Comparison of ENCODE assay signal across 12 cellular contexts in genomic region chr6:44867561-44868334, GRCh38.
DNase-seq lines count a peak whose midpoint lies in the region; ATAC-seq and TF ChIP-seq lines count a peak whose summit lies in the region.
"Had no signal": no experiment of that assay in that cellular context is flagged by ENCODE, and none has a peak within 500 bp of the region (broad histone marks: within the 10 kb centered on the region; RNA-seq: fewer than 3 reads in every experiment).

No MANE protein-coding gene starts in this region.

- H3K56ac ChIP-seq in mesendoderm (ENCODE audit: low read length) = no peak overlapping the region

- ATAC-seq in GM18873 (IDR thresholded peaks at IDR 0.05; ENCODE audit: low FRiP score, unreplicated experiment) (peak; percentile 64), GM21447 (IDR thresholded peaks at IDR 0.05; ENCODE audit: unreplicated experiment) (peak; percentile 51), HG03060 (IDR thresholded peaks at IDR 0.05; ENCODE audit: low read depth, unreplicated experiment) (peak; percentile 34), activated B cell treated with CpG ODN at 0.5 μM for 24 hours (ENCODE audit: low read depth) (peak; percentile 37)
- ATAC-seq in activated CD4-positive, alpha-beta T cell treated with anti-CD3 and anti-CD28 coated beads for 36 hours = no peak
- ATAC-seq: right cardiac atrium had no signal

- H3K23ac ChIP-seq in mesendoderm (ENCODE audit: low read length) = no peak overlapping the region

- no peak overlapping the region for H3K27ac Mint-ChIP-seq in activated B cell treated with CpG ODN at 0.5 μM for 24 hours
- no peak overlapping the region for H3K27ac Mint-ChIP-seq in activated CD4-positive, alpha-beta T cell treated with anti-CD3 and anti-CD28 coated beads for 36 hours
- H3K27ac Mint-ChIP-seq: endodermal cell had no signal

- CTCF ChIA-PET in activated B cell treated with CpG ODN at 0.5 μM for 24 hours (lab: Charles Lee) = no interaction called here
- CTCF ChIA-PET in activated CD4-positive, alpha-beta T cell treated with anti-CD3 and anti-CD28 coated beads for 36 hours (lab: Charles Lee) = no interaction called here

- no peak overlapping the region for H2AK5ac ChIP-seq in mesendoderm (ENCODE audit: low read length)

- H3K4ac ChIP-seq in mesendoderm (ENCODE audit: low read depth, low read length) = no peak overlapping the region

- DNase-seq in activated B cell treated with CpG ODN at 0.5 μM for 24 hours (no peak), mesendoderm (no peak), SW 1271 (lab: John Stamatoyannopoulos, UW) (no peak)
- no peak for DNase-seq in activated CD8-positive, alpha-beta memory T cell treated with anti-CD3 and anti-CD28 coated beads for 24 hours
- no peak for DNase-seq in activated CD4-positive, alpha-beta T cell treated with anti-CD3 and anti-CD28 coated beads for 36 hours
- DNase-seq: anterior cingulate cortex, endodermal cell, hypothalamus, right cardiac atrium had no signal

- H3K79me2 ChIP-seq in mesendoderm (ENCODE audit: control insufficient read depth, insufficient read depth, low read length) = no peaks in the 10 kb centered on the region

- intact Hi-C loops in activated B cell treated with CpG ODN at 0.5 μM for 24 hours (cut with micrococcal nuclease) = no loop called here
- intact Hi-C loops in activated CD4-positive, alpha-beta T cell treated with anti-CD3 and anti-CD28 coated beads for 36 hours (cut with DNase I, micrococcal nuclease) = no loop called here

- H2BK120ac ChIP-seq in mesendoderm (ENCODE audit: low read depth, low read length) = no peak overlapping the region

- no peaks in the 10 kb centered on the region for H3K79me1 ChIP-seq in mesendoderm (ENCODE audit: low read length)

- H3K4me3 Mint-ChIP-seq in activated B cell treated with CpG ODN at 0.5 μM for 24 hours = no peak overlapping the region
- no peak overlapping the region for H3K4me3 Mint-ChIP-seq in activated CD4-positive, alpha-beta T cell treated with anti-CD3 and anti-CD28 coated beads for 36 hours
- H3K4me3 Mint-ChIP-seq: endodermal cell had no signal

- peaks cover 16% of the 10 kb centered on the region for H3K9me3 Mint-ChIP-seq in activated B cell treated with CpG ODN at 0.5 μM for 24 hours
- H3K9me3 Mint-ChIP-seq in activated CD4-positive, alpha-beta T cell treated with anti-CD3 and anti-CD28 coated beads for 36 hours (ENCODE audit: low read depth) = peaks cover 10% of the 10 kb centered on the region

- no peaks in the 10 kb centered on the region for H3K27me3 ChIP-seq in mesendoderm (ENCODE audit: insufficient read depth, low read length, poor library complexity)

- H2BK15ac ChIP-seq in mesendoderm (replicated peaks; ENCODE audit: low read depth) = no peak overlapping the region

- H4K5ac ChIP-seq in mesendoderm (ENCODE audit: low read length) = no peak overlapping the region

- peaks cover 13% of the 10 kb centered on the region for H3K36me3 Mint-ChIP-seq in activated B cell treated with CpG ODN at 0.5 μM for 24 hours (ENCODE audit: low read depth)
- H3K36me3 Mint-ChIP-seq in activated CD4-positive, alpha-beta T cell treated with anti-CD3 and anti-CD28 coated beads for 36 hours (ENCODE audit: low read depth) = peaks cover 26% of the 10 kb centered on the region

- TF ChIP-seq CTCF in activated B cell treated with CpG ODN at 0.5 μM for 24 hours (IDR thresholded peaks at IDR 0.05) = no peak

- no peak overlapping the region for H3K4me3 ChIP-seq in mesendoderm (ENCODE audit: low read length)

- no peak overlapping the region for H3K18ac ChIP-seq in mesendoderm (ENCODE audit: low read length)

- H3K4me1 Mint-ChIP-seq in activated B cell treated with CpG ODN at 0.5 μM for 24 hours = peaks cover 19% of the 10 kb centered on the region
- H3K4me1 Mint-ChIP-seq in activated CD4-positive, alpha-beta T cell treated with anti-CD3 and anti-CD28 coated beads for 36 hours = peaks cover 16% of the 10 kb centered on the region

- H3K9ac ChIP-seq in mesendoderm (ENCODE audit: low read length) = no peak overlapping the region

- no peaks in the 10 kb centered on the region for H3K36me3 ChIP-seq in mesendoderm (ENCODE audit: control insufficient read depth, insufficient read depth, low read length)

- H3K4me1 ChIP-seq in mesendoderm (ENCODE audit: control insufficient read depth, low read depth, low read length) = peaks cover 7% of the 10 kb centered on the region

- no peak overlapping the region for H3K4me2 ChIP-seq in mesendoderm (ENCODE audit: low read length)

- no peak overlapping the region for H4K8ac ChIP-seq in mesendoderm (ENCODE audit: low read depth, low read length)

- no CpG with 5 or more reads among the region's 7 CpGs for WGBS in mesendoderm (ENCODE audit: extremely low coverage, insufficient coverage, low lambda C conversion rate)

- H3K27ac ChIP-seq in mesendoderm (ENCODE audit: low read depth, low read length) = no peak overlapping the region

- POLR2A ChIA-PET in activated B cell treated with CpG ODN at 0.5 μM for 24 hours (lab: Charles Lee) = no interaction called here
- POLR2A ChIA-PET in activated CD4-positive, alpha-beta T cell treated with anti-CD3 and anti-CD28 coated beads for 36 hours (lab: Charles Lee) = no interaction called here

- H3K27me3 Mint-ChIP-seq in activated B cell treated with CpG ODN at 0.5 μM for 24 hours = no peaks in the 10 kb centered on the region
- H3K27me3 Mint-ChIP-seq in activated CD4-positive, alpha-beta T cell treated with anti-CD3 and anti-CD28 coated beads for 36 hours = no peaks in the 10 kb centered on the region

- no peak overlapping the region for H2BK5ac ChIP-seq in mesendoderm (ENCODE audit: low read length)
